20 cellular contexts compared by ENCODE assay signal in genomic region chr11:64057890-64058289, GRCh38. TPM values are rescaled to one million over a fixed set of nuclear protein-coding genes. Genes with fewer than 3 reads are reported as not detected.
DNase-seq lines count a peak whose midpoint lies in the region; ATAC-seq, FAIRE-seq and TF ChIP-seq lines count a peak whose summit lies in the region.
"Had no signal": no experiment of that assay in that cellular context is flagged by ENCODE, and none has a peak within 500 bp of the region (broad histone marks: within the 10 kb centered on the region; RNA-seq: fewer than 3 reads in every experiment).

No MANE protein-coding gene starts in this region.

- peak; percentile 2; the same call in 2 of the 3 replicates for ATAC-seq in SK-N-SH treated with all-trans-retinoic acid at 6 μM for 48 hours
- no peak for ATAC-seq in upper lobe of left lung (ENCODE audit: low FRiP score in 2 of 2)
- ATAC-seq in HG02798 (IDR thresholded peaks at IDR 0.05; ENCODE audit: poor library complexity, unreplicated experiment) = no peak
- ATAC-seq: CD8-positive, alpha-beta T cell; Panc1 had no signal

- DNase-seq in SK-N-SH (no peak), D721Med (ENCODE audit: insufficient read length, low spot score) (peak; percentile 66), upper lobe of left lung (no peak), activated gamma-delta T cell treated with Interleukin-2 at 50 U/mL for 16 hours (no peak)
- DNase-seq: AML-193; CD8-positive, alpha-beta T cell; Kasumi-1; NCI-H187; NCI-H2107; NCI-H748 treated with DMSO at 0.1 percent for 48 hours had no signal

- 95% methylated on average over 5 of the region's 10 CpGs for WGBS in SK-N-SH (ENCODE audit: low lambda C conversion rate)
- 93 to 97% methylated on average over 10 of the region's 10 CpGs for WGBS in upper lobe of left lung, 2 donors

- no peak for FAIRE-seq in D721Med (lab: Jason Lieb, UNC)
- FAIRE-seq: G401.6, GM19239 had no signal

- no peak overlapping the region for H2AFZ ChIP-seq in SK-N-SH (ENCODE audit: low read depth)

- H3K9me3 ChIP-seq in SK-N-SH = no peaks in the 10 kb centered on the region
- H3K9me3 ChIP-seq in muscle layer of colon (ENCODE audit: low read length) = no peaks in the 10 kb centered on the region
- no peaks in the 10 kb centered on the region for H3K9me3 ChIP-seq in upper lobe of left lung
- H3K9me3 ChIP-seq: SJSA1 had no signal

- TF ChIP-seq EP300 in SK-N-SH (IDR thresholded peaks at IDR 0.05; ENCODE audit: borderline replicate concordance in 1 of 2, low read depth in 1 of 2, low read length in 1 of 2) (no peak), upper lobe of left lung (IDR thresholded peaks at IDR 0.05) (no peak)

- no peaks in the 10 kb centered on the region for H3F3A ChIP-seq in SK-N-SH (replicated peaks; ENCODE audit: insufficient read depth)

- no peaks in the 10 kb centered on the region for H4K20me1 ChIP-seq in SK-N-SH (ENCODE audit: insufficient read depth)

- H3K36me3 ChIP-seq in SK-N-SH (replicated peaks in 1 of 2; ENCODE audit: control insufficient read depth in 1 of 2, insufficient read depth in 2 of 2, low read length in 1 of 2) (no peaks in the 10 kb centered on the region), muscle layer of colon (ENCODE audit: insufficient read depth, low read length) (no peaks in the 10 kb centered on the region), upper lobe of left lung (no peaks in the 10 kb centered on the region)
- H3K36me3 ChIP-seq: SJSA1 had no signal

- H3K27me3 ChIP-seq in SK-N-SH (ENCODE audit: insufficient read depth) = no peaks in the 10 kb centered on the region
- H3K27me3 ChIP-seq in muscle layer of colon (ENCODE audit: control insufficient read depth in 1 of 2, insufficient read depth in 2 of 2, low read length in 2 of 2) = no peaks in the 10 kb centered on the region
- peaks cover 0 to 10% (median 4%) of the 10 kb centered on the region in 4 donors for H3K27me3 ChIP-seq in upper lobe of left lung

- H3K4me1 ChIP-seq in SK-N-SH (ENCODE audit: control insufficient read depth in 1 of 2, insufficient read depth in 2 of 2, low read depth in 1 of 2, low read length in 1 of 2) (peaks cover 4 to 96% of the 10 kb centered on the region in 2 experiments; a peak in 3 of 4 replicates), muscle layer of colon (ENCODE audit: insufficient read depth, low read length) (peaks cover 58% of the 10 kb centered on the region), upper lobe of left lung (peaks cover 6 to 14% (median 10%) of the 10 kb centered on the region in 4 donors)

- H3K4me2 ChIP-seq in SK-N-SH = no peak overlapping the region

- H3K9ac ChIP-seq in SK-N-SH (no peak overlapping the region), muscle layer of colon (ENCODE audit: low read length) (no peak overlapping the region)

- POLR2A ChIA-PET in SK-N-SH (lab: Yijun Ruan, JAX) = interaction anchor here (0.9 to 1.6 kb wide), 19 partner anchors 9 to 92 kb away, joined by 3 to 14 read pairs (median 5); no protein-coding TSS in a partner anchor

- no peaks in the 10 kb centered on the region for H3K9me2 ChIP-seq in SK-N-SH

- H3K79me2 ChIP-seq in SK-N-SH (ENCODE audit: insufficient read depth) = no peaks in the 10 kb centered on the region

- no peak for TF ChIP-seq RAD21 in SK-N-SH (IDR thresholded peaks at IDR 0.05; ENCODE audit: low read length)

- H3K4me3 ChIP-seq in SK-N-SH (ENCODE audit: low read depth in 2 of 2, low read length in 1 of 2) (no peak overlapping the region), muscle layer of colon (ENCODE audit: low read depth in 1 of 2, low read length in 2 of 2) (no peak overlapping the region), upper lobe of left lung (no peak overlapping the region)
- H3K4me3 ChIP-seq: SJSA1 had no signal

- H3K27ac ChIP-seq in SK-N-SH (ENCODE audit: low read depth in 2 of 2, low read length in 1 of 2) (peak overlapping the region in 1 of 2 experiments; percentile 100; a peak in 2 of 4 replicates), angular gyrus (ENCODE audit: low read depth, low read length) (peak overlapping the region; percentile 38), muscle layer of colon (ENCODE audit: low read depth, low read length) (peak overlapping the region; percentile 68), upper lobe of left lung (no peak overlapping the region)
- H3K27ac ChIP-seq: SJSA1 had no signal

- TF ChIP-seq POLR2A in upper lobe of left lung (IDR thresholded peaks at IDR 0.05) = no peak

- TF ChIP-seq CTCF in SK-N-SH (IDR thresholded peaks at IDR 0.05) = no peak
- TF ChIP-seq CTCF in D721Med (IDR thresholded peaks at IDR 0.05; ENCODE audit: insufficient read depth, missing control alignments) = no peak
- TF ChIP-seq CTCF in upper lobe of left lung (IDR thresholded peaks at IDR 0.05) = no peak

- CTCF ChIA-PET in SK-N-SH (lab: Yijun Ruan, JAX) = interaction anchor here (0.8 to 1.4 kb wide), 9 partner anchors 10 to 92 kb away, joined by 3 to 6 read pairs (median 4); no protein-coding TSS in a partner anchor

TF ChIP-seq in SK-N-SH treated with all-trans-retinoic acid at 6 μM for 48 hours, 23 proteins besides CTCF, POLR2A, EP300 and RAD21 (continues in another document):
- no peak for TF ChIP-seq PPARA (CRISPR knock-in tag; IDR thresholded peaks at IDR 0.05; ENCODE audit: borderline replicate concordance)
- TF ChIP-seq ESRRG (CRISPR knock-in tag; IDR thresholded peaks at IDR 0.05) = no peak
- no peak for TF ChIP-seq ZFP30 (CRISPR knock-in tag; IDR thresholded peaks at IDR 0.05)
- TF ChIP-seq TCF4 (CRISPR knock-in tag; IDR thresholded peaks at IDR 0.05; ENCODE audit: borderline replicate concordance) = no peak
- TF ChIP-seq RARB (CRISPR knock-in tag; IDR thresholded peaks at IDR 0.05) = no peak
- no peak for TF ChIP-seq PATZ1 (CRISPR knock-in tag; IDR thresholded peaks at IDR 0.05; ENCODE audit: borderline replicate concordance)

TF ChIP-seq in SK-N-SH, 30 proteins besides CTCF, POLR2A, EP300 and RAD21:
- TF ChIP-seq USF2 (IDR thresholded peaks at IDR 0.05; ENCODE audit: borderline replicate concordance, low read depth, low read length) (no peak), NRF1 (IDR thresholded peaks at IDR 0.05; ENCODE audit: low read depth, low read length) (no peak), PBX3 (IDR thresholded peaks at IDR 0.05) (no peak), FOXJ3 (CRISPR knock-in tag; IDR thresholded peaks at IDR 0.05) (no peak)

RNA-seq across cellular contexts. Expression of gene FLRT1, which starts 22.2 kb away (rescaled TPM):
- 0.03 TPM in 2 replicates for polyA plus RNA-seq in SK-N-SH (2012; rRNA removed)
- polyA plus RNA-seq in SK-N-SH (2012; cell fraction: cytosol; rRNA removed) = 0.05 and 0.06 TPM in 2 replicates
- polyA plus RNA-seq in SK-N-SH (2012; cell fraction: nucleus; rRNA removed) = 0.06 and 0.07 TPM in 2 replicates
- total RNA-seq in upper lobe of left lung = under 1 TPM in 3 of 6 donors, not detected in 3; 0.09 to 0.30 (median 0.15) TPM
- total RNA-seq: A172; CD8-positive, alpha-beta T cell; Daoy had no signal

Comparison
In these comparisons a context has a peak if more than half of its experiments do, and no peak if none do; other contexts are left out.
1. H3K27ac ChIP-seq: peak in angular gyrus (single experiment) and muscle layer of colon (single experiment); none in upper lobe of left lung (0 of 4).